Comparison of ENCODE assay signal across 9 cellular contexts in genomic region chr6:148530394-148530923, GRCh38.
DNase-seq lines count a peak whose midpoint lies in the region; ATAC-seq and TF ChIP-seq lines count a peak whose summit lies in the region.
"Had no signal": no experiment of that assay in that cellular context is flagged by ENCODE, and none has a peak within 500 bp of the region (broad histone marks: within the 10 kb centered on the region; RNA-seq: fewer than 3 reads in every experiment).

No MANE protein-coding gene starts in this region.

- H3K9me2 ChIP-seq in Karpas-422 (replicated peaks; ENCODE audit: insufficient read depth, low read length), result no peaks in the 10 kb centered on the region

- peak overlapping the region; percentile 55 for H3K4me2 ChIP-seq in Karpas-422 (ENCODE audit: low read depth, low read length, poor library complexity, severe bottlenecking)

- DNase-seq in Karpas-422 (peak; percentile 78), dermis microvascular lymphatic vessel endothelial cell (ENCODE audit: low read depth in 2 of 2) (peak; percentile 45 to 91), foreskin melanocyte (no peak)
- DNase-seq in activated naive CD4-positive, alpha-beta T cell treated with anti-CD3 and anti-CD28 coated beads, Interleukin-2, amount 10 ng/mL, durations not matched to agents 7 days and 5 days, result no peak
- no peak for DNase-seq in activated T-cell treated with anti-CD3 and anti-CD28 coated beads, Interleukin-2, amount 50 U/mL, for 48 hours

- H3K4me1 ChIP-seq in Karpas-422 (ENCODE audit: low read length), result peaks cover 11% of the 10 kb centered on the region
- H3K4me1 ChIP-seq in muscle layer of colon (ENCODE audit: insufficient read depth, low read length), result peaks cover 4% of the 10 kb centered on the region

- no peaks in the 10 kb centered on the region for H3K79me2 ChIP-seq in Karpas-422 (ENCODE audit: low read length)

- no peaks in the 10 kb centered on the region for H3K4me1 Mint-ChIP-seq in activated naive CD4-positive, alpha-beta T cell treated with anti-CD3 and anti-CD28 coated beads, Interleukin-2, amount 10 ng/mL, durations not matched to agents 7 days and 5 days

- H3K9ac ChIP-seq in Karpas-422 (ENCODE audit: low read length) (peak overlapping the region; percentile 28; the same call in 1 of the 2 replicates), muscle layer of colon (ENCODE audit: low read length) (no peak overlapping the region)

- peak overlapping the region; percentile 24; the same call in 1 of the 2 replicates for H3K4me3 ChIP-seq in Karpas-422 (ENCODE audit: low read length)
- peak overlapping the region in 1 of 2 donors; percentile 18 for H3K4me3 ChIP-seq in muscle layer of colon (ENCODE audit: low read depth in 1 of 2, low read length in 2 of 2)

- H3K36me3 ChIP-seq in Karpas-422 (ENCODE audit: insufficient read depth, low read length) (no peaks in the 10 kb centered on the region), muscle layer of colon (ENCODE audit: insufficient read depth, low read length) (peaks cover 64% of the 10 kb centered on the region)

- H3K9me3 Mint-ChIP-seq in activated naive CD4-positive, alpha-beta T cell treated with anti-CD3 and anti-CD28 coated beads, Interleukin-2, amount 10 ng/mL, durations not matched to agents 7 days and 5 days, result no peaks in the 10 kb centered on the region

- H3K9me3 ChIP-seq in Karpas-422 (ENCODE audit: low read length) (no peaks in the 10 kb centered on the region), muscle layer of colon (ENCODE audit: low read length) (no peaks in the 10 kb centered on the region)

- no peaks in the 10 kb centered on the region for H3K36me3 Mint-ChIP-seq in activated naive CD4-positive, alpha-beta T cell treated with anti-CD3 and anti-CD28 coated beads, Interleukin-2, amount 10 ng/mL, durations not matched to agents 7 days and 5 days

- peak; percentile 86 for ATAC-seq in GM21423 (IDR thresholded peaks at IDR 0.05; ENCODE audit: unreplicated experiment)

- no peak for TF ChIP-seq CTCF in C4-2B (conservative IDR thresholded peaks at IDR 0.05)

- H3K27ac ChIP-seq in C4-2B (peak overlapping the region; percentile 25; the same call in 1 of the 2 replicates), Karpas-422 (ENCODE audit: low read length) (no peak overlapping the region), muscle layer of colon (ENCODE audit: low read depth, low read length) (peak overlapping the region; percentile 5)
- H3K27ac ChIP-seq: epithelial cell of prostate had no signal

- no peaks in the 10 kb centered on the region for H4K20me1 ChIP-seq in Karpas-422 (ENCODE audit: insufficient read depth, low read depth, low read length)

- H2AFZ ChIP-seq in Karpas-422 (ENCODE audit: low read length), result peak overlapping the region; percentile 88

- peaks cover 4% of the 10 kb centered on the region for H3K27me3 Mint-ChIP-seq in activated naive CD4-positive, alpha-beta T cell treated with anti-CD3 and anti-CD28 coated beads, Interleukin-2, amount 10 ng/mL, durations not matched to agents 7 days and 5 days

- no peak overlapping the region for H3K4me3 Mint-ChIP-seq in activated naive CD4-positive, alpha-beta T cell treated with anti-CD3 and anti-CD28 coated beads, Interleukin-2, amount 10 ng/mL, durations not matched to agents 7 days and 5 days

- H3K27ac Mint-ChIP-seq in activated naive CD4-positive, alpha-beta T cell treated with anti-CD3 and anti-CD28 coated beads, Interleukin-2, amount 10 ng/mL, durations not matched to agents 7 days and 5 days, result no peak overlapping the region

- H3K27me3 ChIP-seq in Karpas-422 (ENCODE audit: low read length), result no peaks in the 10 kb centered on the region
- H3K27me3 ChIP-seq in muscle layer of colon (ENCODE audit: control insufficient read depth in 1 of 2, insufficient read depth in 2 of 2, low read length in 2 of 2), result no peaks in the 10 kb centered on the region

- CTCF ChIA-PET in activated naive CD4-positive, alpha-beta T cell treated with anti-CD3 and anti-CD28 coated beads, Interleukin-2, amount 10 ng/mL, durations not matched to agents 7 days and 5 days (lab: Charles Lee), result no interaction called here

Comparison
In these comparisons a context has a peak if more than half of its experiments do, and no peak if none do; other contexts are left out.
1. DNase-seq: peak in Karpas-422 (single experiment) and dermis microvascular lymphatic vessel endothelial cell (2 of 2); none in activated naive CD4-positive, alpha-beta T cell treated with anti-CD3 and anti-CD28 coated beads, Interleukin-2, amount 10 ng/mL, durations not matched to agents 7 days and 5 days (single experiment), foreskin melanocyte (single experiment) and activated T-cell treated with anti-CD3 and anti-CD28 coated beads, Interleukin-2, amount 50 U/mL, for 48 hours (0 of 2).